ENCODE assay signal across 16 cellular contexts in the genomic region with DNA sequence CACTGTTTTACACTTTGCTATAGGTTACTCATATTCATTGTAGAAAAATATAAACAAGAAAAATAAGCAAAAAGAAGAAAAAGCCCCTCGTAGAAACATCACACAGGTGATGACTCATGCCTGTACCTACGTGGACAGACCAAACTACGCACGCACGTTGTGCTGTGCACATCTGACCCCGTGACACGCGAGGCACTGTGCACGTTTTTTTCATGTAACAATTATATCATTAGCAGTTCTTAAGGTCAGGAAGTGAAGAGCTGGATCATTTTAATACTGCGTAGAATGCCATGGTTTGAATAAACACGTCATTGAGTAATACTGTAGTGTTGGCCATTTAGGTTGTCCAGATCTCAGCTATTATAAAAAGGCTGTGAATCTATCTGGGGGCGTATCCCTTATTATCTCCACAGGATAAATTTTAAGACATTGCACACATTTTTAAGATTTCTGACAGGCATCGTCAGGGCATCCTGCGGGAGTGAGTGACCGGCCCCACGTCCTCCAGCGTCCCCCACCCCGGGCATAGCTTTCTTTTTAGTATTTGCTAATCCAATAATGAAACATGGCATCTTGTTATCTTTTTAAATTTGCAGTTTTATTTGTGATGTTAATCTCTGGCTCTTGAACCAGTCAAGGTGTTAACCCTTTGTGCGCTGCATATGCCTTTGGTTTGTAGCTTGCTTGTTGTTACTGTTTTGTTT. TPM values are rescaled to one million over a fixed set of nuclear protein-coding genes. Genes with fewer than 3 reads are reported as not detected.
DNase-seq lines count a peak whose midpoint lies in the region; ATAC-seq, FAIRE-seq and TF ChIP-seq lines count a peak whose summit lies in the region.
"Had no signal": no experiment of that assay in that cellular context is flagged by ENCODE, and none has a peak within 500 bp of the region (broad histone marks: within the 10 kb centered on the region; RNA-seq: fewer than 3 reads in every experiment).

No MANE protein-coding gene starts in this region.

- peaks cover 0 to 3% (median 0%) of the 10 kb centered on the region in 3 donors for H3K9me3 ChIP-seq in skeletal muscle tissue (ENCODE audit: control insufficient read depth in 3 of 3, low read length in 3 of 3)
- H3K9me3 ChIP-seq: SJCRH30 had no signal

- H3K27ac ChIP-seq in VCaP = peak overlapping the region; percentile 56
- H3K27ac ChIP-seq in skeletal muscle tissue (ENCODE audit: low read depth, low read length) = peak overlapping the region; percentile 76
- H3K27ac ChIP-seq: breast epithelium, SJCRH30 had no signal

- no peak for TF ChIP-seq CTCF in VCaP (conservative IDR thresholded peaks at IDR 0.05)

- peaks cover 39 to 62% (median 59%) of the 10 kb centered on the region in 3 donors for H3K4me1 ChIP-seq in skeletal muscle tissue (ENCODE audit: control insufficient read depth in 3 of 3, insufficient read depth in 3 of 3, low read length in 3 of 3)
- H3K4me1 ChIP-seq: breast epithelium had no signal

- peak; percentile 62 for DNase-seq in hepatic stellate cell (ENCODE audit: low spot score)
- no peak for DNase-seq in NOMO-1 treated with DMSO at 0.1 percent for 48 hours (lab: John Stamatoyannopoulos, UW; ENCODE audit: unreplicated experiment)
- no peak for DNase-seq in cerebellar cortex (ENCODE audit: low spot score)
- no peak for DNase-seq in DMS114 treated with DMSO at 0.1 percent for 48 hours (lab: John Stamatoyannopoulos, UW; ENCODE audit: unreplicated experiment)
- DNase-seq: activated CD4-positive, CD25-positive, alpha-beta regulatory T cell; DMS 273 treated with DMSO at 0.1 percent for 48 hours; MG63; NCI-H526; SJCRH30; stimulated activated CD4-positive, alpha-beta T cell treated with anti-CD3 and anti-CD28 coated beads, Interleukin-2, amount 100 ng/mL, for 24 hours; stimulated activated naive CD8-positive, alpha-beta T cell treated with anti-CD3 and anti-CD28 coated beads, Interleukin-15, Interleukin-2, amounts not matched to agents 100 U/mL and 50 U/mL, for 24 hours had no signal

- H3K27me3 ChIP-seq in skeletal muscle tissue (ENCODE audit: control insufficient read depth in 3 of 3, insufficient read depth in 3 of 3, low read length in 3 of 3) = peaks cover 0 to 6% (median 0%) of the 10 kb centered on the region in 3 donors
- H3K27me3 ChIP-seq: breast epithelium had no signal

- H3K4me3 ChIP-seq in skeletal muscle tissue (ENCODE audit: low read length in 3 of 3) = peak overlapping the region in 1 of 3 donors; percentile 7
- H3K4me3 ChIP-seq: breast epithelium, MG63, SJCRH30 had no signal

- peak overlapping the region in 2 of 3 donors; percentile 12 to 46 for H3K9ac ChIP-seq in skeletal muscle tissue (ENCODE audit: low read depth in 1 of 3, low read length in 3 of 3)

- no peaks in the 10 kb centered on the region for H3K36me3 ChIP-seq in skeletal muscle tissue (ENCODE audit: control insufficient read depth in 3 of 3, insufficient read depth in 3 of 3, low read length in 3 of 3)
- H3K36me3 ChIP-seq: breast epithelium, MG63, SJCRH30 had no signal

- peak; percentile 92 for FAIRE-seq in G401.6 (lab: Jason Lieb, UNC)

- no peak for ATAC-seq in HG03432 (IDR thresholded peaks at IDR 0.05; ENCODE audit: unreplicated experiment)
- ATAC-seq: stimulated activated naive CD8-positive, alpha-beta T cell treated with anti-CD3 and anti-CD28 coated beads, Interleukin-15, Interleukin-2, amounts not matched to agents 100 U/mL and 50 U/mL, for 24 hours had no signal

RNA-seq across cellular contexts. Expression of gene ADARB1, which starts 23.4 kb away (rescaled TPM):
- 16.2 TPM for total RNA-seq in skeletal muscle tissue
